ENCODE assay signal across 8 cellular contexts in the genomic region with DNA sequence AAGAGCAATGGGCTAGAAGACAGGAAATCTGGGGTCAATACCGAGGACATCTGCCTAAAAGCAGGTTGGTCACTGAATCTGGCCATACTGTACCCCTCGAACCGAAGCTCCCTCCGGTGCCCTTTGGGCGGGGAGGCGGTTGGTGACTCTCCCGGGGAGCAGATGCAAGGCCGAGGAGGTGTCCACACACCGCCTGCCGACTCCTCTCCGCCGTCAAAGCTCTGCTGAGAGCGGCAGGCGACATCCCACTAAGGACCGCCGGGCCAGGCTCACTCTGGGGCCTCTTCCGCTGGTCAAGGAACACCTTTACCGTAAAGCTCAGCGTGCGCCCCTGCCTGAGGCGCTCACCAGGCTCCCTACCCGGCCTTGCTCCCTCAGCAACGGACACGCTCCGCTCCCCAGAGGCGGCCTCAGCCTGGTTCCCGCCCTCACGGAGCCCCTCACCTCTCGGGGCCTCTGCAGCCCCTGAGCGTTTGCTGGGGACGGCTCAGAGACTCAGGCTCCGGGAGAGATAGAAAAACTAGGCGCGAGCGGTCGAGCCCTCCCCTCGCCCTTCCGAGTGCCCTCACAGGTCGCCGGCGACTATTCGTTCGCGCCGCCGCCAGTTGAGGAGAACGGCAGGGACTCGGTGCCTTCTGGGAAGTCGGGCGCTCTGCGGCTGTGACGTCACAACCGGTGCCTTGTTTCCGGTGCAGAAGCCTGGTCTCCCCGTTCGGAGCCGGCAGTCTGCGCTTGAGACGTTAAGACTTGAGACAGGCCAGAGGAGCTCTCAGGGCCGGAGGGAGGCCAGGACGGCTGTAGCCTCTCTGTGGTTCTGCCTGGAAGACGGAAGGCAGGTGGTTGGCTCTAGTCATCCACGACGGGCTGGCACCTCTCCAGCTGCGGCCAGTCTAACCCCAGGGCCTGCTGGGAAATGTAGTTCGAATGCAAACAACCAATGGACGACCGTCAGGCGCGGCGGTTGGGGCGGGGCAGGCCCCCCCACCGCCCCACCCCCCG. TPM values are rescaled to one million over a fixed set of nuclear protein-coding genes. Genes with fewer than 3 reads are reported as not detected.
A peak's percentile ranks its signal among the peaks of the same experiment; 100 is the strongest.
DNase-seq lines count a peak whose midpoint lies in the region; ATAC-seq and TF ChIP-seq lines count a peak whose summit lies in the region.

A gene with protein sequence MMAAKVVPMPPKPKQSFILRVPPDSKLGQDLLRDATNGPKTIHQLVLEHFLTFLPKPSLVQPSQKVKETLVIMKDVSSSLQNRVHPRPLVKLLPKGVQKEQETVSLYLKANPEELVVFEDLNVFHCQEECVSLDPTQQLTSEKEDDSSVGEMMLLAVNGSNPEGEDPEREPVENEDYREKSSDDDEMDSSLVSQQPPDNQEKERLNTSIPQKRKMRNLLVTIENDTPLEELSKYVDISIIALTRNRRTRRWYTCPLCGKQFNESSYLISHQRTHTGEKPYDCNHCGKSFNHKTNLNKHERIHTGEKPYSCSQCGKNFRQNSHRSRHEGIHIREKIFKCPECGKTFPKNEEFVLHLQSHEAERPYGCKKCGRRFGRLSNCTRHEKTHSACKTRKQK (minus strand): TSS at position 616 of the 999 bp plus-strand sequence. CDS start 1,403 bp downstream, outside the sequence.

- H3K27ac ChIP-seq in esophagus (ENCODE audit: low read depth in 2 of 2, low read length in 1 of 2): peak within 1 kb of the TSS; percentile 87 to 100

- no peaks in the 10 kb centered on the region for H3K27me3 ChIP-seq in esophagus (ENCODE audit: control insufficient read depth in 1 of 2, insufficient read depth in 2 of 2, low read length in 2 of 2)
- no peaks in the 10 kb centered on the region for H3K27me3 ChIP-seq in mucosa of stomach (ENCODE audit: control insufficient read depth, insufficient read depth, low read length)

- ATAC-seq in GM21723 (IDR thresholded peaks at IDR 0.05; ENCODE audit: unreplicated experiment): peak; percentile 90

- WGBS in esophagus, 2 donors: 1% methylated on average over 65 to 74 of the region's 74 CpGs

- peaks cover 28% of the 10 kb centered on the region for H3K9me3 Mint-ChIP-seq in activated T-cell treated with anti-CD3 and anti-CD28 coated beads, Interleukin-2, amount 50 U/mL, for 24 hours

- H3K4me3 ChIP-seq in esophagus (ENCODE audit: low read depth in 1 of 2, low read length in 2 of 2) (peak within 1 kb of the TSS; percentile 74 to 88), mucosa of stomach (ENCODE audit: low read length) (peak within 1 kb of the TSS; percentile 83)

- DNase-seq in DMS53 treated with DMSO at 0.1 percent for 48 hours (lab: John Stamatoyannopoulos, UW; ENCODE audit: unreplicated experiment) (peak; percentile 82), KG1 (lab: John Stamatoyannopoulos, UW) (peak; percentile 89)
- peak; percentile 97 for DNase-seq in activated T-cell treated with anti-CD3 and anti-CD28 coated beads, Interleukin-2, amount 50 U/mL, for 24 hours
- DNase-seq in stimulated activated CD8-positive, alpha-beta memory T cell treated with anti-CD3 and anti-CD28 coated beads, Interleukin-4, amount 100 ng/mL, for 48 hours: peak; percentile 96

- H3K9me3 ChIP-seq in esophagus (ENCODE audit: control insufficient read depth in 2 of 2, insufficient read depth in 1 of 2, low read depth in 1 of 2, low read length in 1 of 2) (no peaks in the 10 kb centered on the region), mucosa of stomach (ENCODE audit: control insufficient read depth, low read length) (no peaks in the 10 kb centered on the region)

- peak within 1 kb of the TSS; percentile 86 for H3K9ac ChIP-seq in mucosa of stomach (ENCODE audit: low read length)

- H3K36me3 Mint-ChIP-seq in activated T-cell treated with anti-CD3 and anti-CD28 coated beads, Interleukin-2, amount 50 U/mL, for 24 hours (ENCODE audit: low read depth): peaks cover 55% of the 10 kb centered on the region

- H3K27ac Mint-ChIP-seq in activated T-cell treated with anti-CD3 and anti-CD28 coated beads, Interleukin-2, amount 50 U/mL, for 24 hours: peak within 1 kb of the TSS; percentile 98

- H3K4me1 ChIP-seq in esophagus (ENCODE audit: control insufficient read depth in 2 of 2, insufficient read depth in 2 of 2, low read length in 1 of 2) (peaks cover 0 to 3% of the 10 kb centered on the region in 2 donors), mucosa of stomach (ENCODE audit: control insufficient read depth, insufficient read depth, low read length) (peaks cover 12% of the 10 kb centered on the region)

- H3K4me3 Mint-ChIP-seq in activated T-cell treated with anti-CD3 and anti-CD28 coated beads, Interleukin-2, amount 50 U/mL, for 24 hours: peak within 1 kb of the TSS; percentile 90

- H3K36me3 ChIP-seq in esophagus (ENCODE audit: control insufficient read depth in 2 of 2, insufficient read depth in 2 of 2, low read length in 1 of 2): peaks cover 11 to 17% of the 10 kb centered on the region in 2 donors
- peaks cover 12% of the 10 kb centered on the region for H3K36me3 ChIP-seq in mucosa of stomach (ENCODE audit: control insufficient read depth, insufficient read depth, low read length)

- H3K4me1 Mint-ChIP-seq in activated T-cell treated with anti-CD3 and anti-CD28 coated beads, Interleukin-2, amount 50 U/mL, for 24 hours (ENCODE audit: low read depth): peaks cover 36% of the 10 kb centered on the region

- H3K27me3 Mint-ChIP-seq in activated T-cell treated with anti-CD3 and anti-CD28 coated beads, Interleukin-2, amount 50 U/mL, for 24 hours: no peaks in the 10 kb centered on the region

TF ChIP-seq in PFSK-1, 5 proteins besides CTCF, POLR2A, EP300 and RAD21:
- TF ChIP-seq POLR2AphosphoS5 (IDR thresholded peaks at IDR 0.05; ENCODE audit: low read depth, low read length) (peak; percentile 74), TAF1 (IDR thresholded peaks at IDR 0.05; ENCODE audit: borderline replicate concordance, insufficient read depth, low read length) (no peak)
TF ChIP-seq in PFSK-1: peak in this region for 1.

RNA-seq across cellular contexts. Expression of the gene that starts here (rescaled TPM):
- 4.6 TPM for polyA plus RNA-seq in PFSK-1 (2012; ENCODE audit: insufficient read length, low read depth)
- 1 to 10 TPM; 2.6 to 2.8 TPM for polyA plus RNA-seq in esophagus

Comparison
In these comparisons a context has a peak if more than half of its experiments do, and no peak if none do; other contexts are left out.
1. Peak in every context shown above with its lines: DNase-seq, ATAC-seq, H3K4me3 ChIP-seq and H3K27ac ChIP-seq.